ENCODE assay signal across 13 cellular contexts in the genomic region with DNA sequence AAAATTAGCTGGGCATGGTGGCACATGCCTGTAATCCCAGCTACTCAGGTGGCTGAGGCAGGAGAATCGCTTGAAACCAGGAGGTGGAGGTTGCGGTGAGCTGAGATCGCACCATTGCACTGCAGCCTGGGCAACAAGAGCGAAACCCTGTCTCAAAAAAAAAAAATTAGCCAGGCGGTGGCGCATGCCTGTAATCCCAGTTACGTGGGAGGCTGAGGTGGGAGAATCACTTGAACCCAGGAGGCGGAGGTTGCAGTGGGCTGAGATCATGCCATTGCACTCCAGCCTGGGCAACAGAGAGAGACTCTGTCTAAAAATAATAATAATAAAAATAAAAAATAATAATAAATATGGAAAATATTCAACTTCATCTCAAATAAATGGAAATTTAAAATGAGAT. TPM values are rescaled to one million over a fixed set of nuclear protein-coding genes. Genes with fewer than 3 reads are reported as not detected.
"Had no signal": no experiment of that assay in that cellular context is flagged by ENCODE, and none has a peak within 500 bp of the region (broad histone marks: within the 10 kb centered on the region; RNA-seq: fewer than 3 reads in every experiment).

No MANE protein-coding gene starts in this region.

RNA-seq across cellular contexts. Expression of gene MYOZ1, which starts 24.1 kb away (rescaled TPM):
- total RNA-seq: activated naive CD4-positive, alpha-beta T cell treated with anti-CD3 and anti-CD28 coated beads for 36 hours; activated naive CD4-positive, alpha-beta T cell treated with anti-CD3 and anti-CD28 coated beads, Interleukin-2, amount 50 U/mL, for 72 hours; activated naive CD8-positive, alpha-beta T cell treated with anti-CD3 and anti-CD28 coated beads for 36 hours; activated naive CD8-positive, alpha-beta T cell treated with anti-CD3 and anti-CD28 coated beads, Interleukin-2, amount 10 ng/mL, durations not matched to agents 7 days and 5 days; activated T-cell treated with anti-CD3 and anti-CD28 coated beads, Interleukin-2, amount 50 U/mL, for 4 hours; activated T-cell treated with anti-CD3 and anti-CD28 coated beads, Interleukin-2, amount 50 U/mL, for 72 hours; activated T-helper 1 cell treated with anti-CD3 and anti-CD28 coated beads, Interleukin-12 subunit alpha, Interleukin-12 subunit beta, Interleukin-2, Interleukin-4 antibody, amounts not matched to agents 30 ng/mL and 10 ng/mL and 1 ng/mL, durations not matched to agents 14 hours and 24 hours and 36 hours; activated T-helper 17 cell treated with anti-CD3 and anti-CD28 coated beads, Interleukin-2, amount 50 U/mL, for 72 hours; activated T-helper 2 cell treated with anti-CD3 and anti-CD28 coated beads, Interferon-gamma antibody, Interleukin-2, Interleukin-4, amounts not matched to agents 10 μg/mL and 5 μg/mL and 100 μg/mL, durations not matched to agents 14 hours and 24 hours and 36 hours; body of pancreas; bronchial epithelial cell had no signal

RNA-seq across cellular contexts. Expression of gene SYNPO2L, which starts 38.7 kb away (rescaled TPM):
- total RNA-seq: activated naive CD4-positive, alpha-beta T cell treated with anti-CD3 and anti-CD28 coated beads for 36 hours; activated naive CD4-positive, alpha-beta T cell treated with anti-CD3 and anti-CD28 coated beads, Interleukin-2, amount 50 U/mL, for 72 hours; activated naive CD8-positive, alpha-beta T cell treated with anti-CD3 and anti-CD28 coated beads for 36 hours; activated naive CD8-positive, alpha-beta T cell treated with anti-CD3 and anti-CD28 coated beads, Interleukin-2, amount 10 ng/mL, durations not matched to agents 7 days and 5 days; activated T-cell treated with anti-CD3 and anti-CD28 coated beads, Interleukin-2, amount 50 U/mL, for 72 hours; activated T-helper 17 cell treated with anti-CD3 and anti-CD28 coated beads, Interleukin-2, amount 50 U/mL, for 72 hours; activated T-helper 2 cell treated with anti-CD3 and anti-CD28 coated beads, Interferon-gamma antibody, Interleukin-2, Interleukin-4, amounts not matched to agents 10 μg/mL and 5 μg/mL and 100 μg/mL, durations not matched to agents 14 hours and 24 hours and 36 hours; ascending aorta; body of pancreas; bronchial epithelial cell; cerebellum had no signal
